26 cellular contexts compared by ENCODE assay signal in the genomic region with DNA sequence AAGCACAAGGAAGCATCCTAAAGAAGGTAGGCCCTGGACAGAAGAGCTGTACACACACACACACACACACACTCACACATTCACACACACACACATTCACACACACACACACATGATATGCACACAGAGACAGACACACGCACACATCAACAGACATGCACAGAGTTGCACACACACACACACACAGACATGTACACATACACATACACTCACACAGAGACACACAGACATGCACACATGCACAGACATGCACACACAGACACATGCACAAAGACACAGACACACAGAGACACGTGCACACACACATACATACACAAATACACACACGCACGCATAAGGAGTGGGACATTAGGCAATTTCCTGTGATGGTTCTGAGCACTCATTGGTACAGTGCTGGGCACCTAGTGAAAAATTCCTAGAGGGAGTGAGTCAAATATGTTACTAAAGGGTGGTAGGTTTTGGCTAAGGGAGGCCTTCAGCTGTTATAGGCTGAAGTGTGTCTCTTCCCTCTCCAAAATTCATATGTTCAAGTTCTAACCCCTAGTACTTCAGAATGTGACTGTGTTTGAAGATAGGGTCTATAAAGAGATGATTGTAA.
"Had no signal": no experiment of that assay in that cellular context is flagged by ENCODE, and none has a peak within 500 bp of the region (broad histone marks: within the 10 kb centered on the region; RNA-seq: fewer than 3 reads in every experiment).

No MANE protein-coding gene starts in this region.

- H3K4me2 ChIP-seq: hepatocyte, smooth muscle cell had no signal

- H3K4me1 ChIP-seq: lower lobe of right lung, pancreas, uterus had no signal

- DNase-seq: cortex of kidney; dorsolateral prefrontal cortex; effector CD8-positive, alpha-beta T cell; esophagus squamous epithelium; foreskin fibroblast; head of caudate nucleus; kidney; left cardiac atrium; left ventricle myocardium inferior; lower lobe of right lung; mesenchymal stem cell; midbrain; naive thymus-derived CD4-positive, alpha-beta T cell; occipital lobe; pancreas; right cardiac atrium; stimulated activated CD4-positive, alpha-beta T cell treated with anti-CD3 and anti-CD28 coated beads, Interleukin-2, amount 100 ng/mL, for 48 hours; stimulated activated naive CD4-positive, alpha-beta T cell treated with Interleukin-2 at 50 U/mL for 16 hours; uterus had no signal

- H3K36me3 ChIP-seq: esophagus squamous epithelium, left ventricle myocardium inferior, lower lobe of right lung, pancreas, uterus had no signal

- H3K9me3 ChIP-seq: esophagus squamous epithelium, left ventricle myocardium inferior, lower lobe of right lung, pancreas, uterus had no signal

- H3K4me3 Mint-ChIP-seq: neural crest cell, type B pancreatic cell had no signal

- H3K4me3 ChIP-seq: dorsolateral prefrontal cortex, esophagus squamous epithelium, hepatocyte, left ventricle myocardium inferior, lower lobe of right lung, pancreas, smooth muscle cell, uterus had no signal

- H2AFZ ChIP-seq: hepatocyte had no signal

- H3K79me2 ChIP-seq: hepatocyte had no signal

- H3K9me3 Mint-ChIP-seq: neural crest cell, type B pancreatic cell had no signal

- H3K27ac ChIP-seq: dorsolateral prefrontal cortex, epithelial cell of prostate, esophagus squamous epithelium, hepatocyte, left ventricle myocardium inferior, lower lobe of right lung, pancreas, uterus had no signal

- ATAC-seq: left cardiac atrium; lower lobe of right lung; naive thymus-derived CD4-positive, alpha-beta T cell; pancreas; right cardiac atrium had no signal

- FAIRE-seq: endometrium, kidney, pancreas had no signal

- H3K27ac Mint-ChIP-seq: naive thymus-derived CD4-positive, alpha-beta T cell; progenitor cell of endocrine pancreas; type B pancreatic cell had no signal
